In the genomic region with DNA sequence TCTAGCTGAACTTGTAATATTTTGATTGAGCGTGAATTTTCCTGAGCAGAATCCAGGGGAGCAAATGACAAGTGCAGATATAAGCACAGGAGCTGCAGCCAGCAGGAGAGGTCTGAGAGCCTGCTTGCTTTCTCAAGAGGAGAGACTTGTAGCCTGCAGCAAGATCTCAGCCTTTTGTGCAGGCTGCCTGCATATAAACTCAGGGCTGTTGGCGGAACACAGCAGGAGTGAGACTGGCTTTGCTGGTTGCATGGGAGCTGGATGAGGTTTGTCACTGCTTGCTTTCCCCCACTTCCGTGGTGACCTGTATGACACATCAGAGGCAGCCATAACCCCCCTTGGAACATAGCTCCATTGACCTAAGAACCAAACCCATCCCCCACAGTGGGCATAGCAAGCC, we compare ENCODE assay signal across 26 cellular contexts.
A peak's percentile ranks its signal among the peaks of the same experiment; 100 is the strongest.
DNase-seq lines count a peak whose midpoint lies in the region; FAIRE-seq and TF ChIP-seq lines count a peak whose summit lies in the region.
"Had no signal": no experiment of that assay in that cellular context is flagged by ENCODE, and none has a peak within 500 bp of the region (broad histone marks: within the 10 kb centered on the region; RNA-seq: fewer than 3 reads in every experiment).

No MANE protein-coding gene starts in this region.

- no peaks in the 10 kb centered on the region for H3K4me1 Mint-ChIP-seq in endodermal cell

- 37% methylated on average over 3 of the region's 3 CpGs for WGBS in HUES64
- WGBS in endodermal cell (ENCODE audit: insufficient coverage in 1 of 2, insufficient read length in 1 of 2), 2 experiments: 0 to 43% methylated on average over 1 to 3 of the region's 3 CpGs

- H3K4me3 Mint-ChIP-seq in endodermal cell: no peak overlapping the region
- H3K4me3 Mint-ChIP-seq: CD4-positive, alpha-beta T cell had no signal

- H3K27ac ChIP-seq in HUES64 (ENCODE audit: low read depth, low read length): peak overlapping the region; percentile 36; the same call in 1 of the 2 replicates
- no peak overlapping the region for H3K27ac ChIP-seq in endodermal cell (ENCODE audit: low read depth, low read length)
- no peak overlapping the region for H3K27ac ChIP-seq in kidney (ENCODE audit: low read depth in 2 of 2, low read length in 2 of 2)
- no peak overlapping the region for H3K27ac ChIP-seq in substantia nigra (ENCODE audit: low read depth, low read length, poor library complexity, severe bottlenecking)
- H3K27ac ChIP-seq: A549; BLaER1 treated with 17β-estradiol and CSF1 and Interleukin-3, amounts not matched to agents 10 nM and 100 nM; GM23248; HL-60; RWPE1 had no signal

- H3K9ac ChIP-seq in HUES64 (ENCODE audit: low read depth, low read length) (no peak overlapping the region), endodermal cell (ENCODE audit: extremely low read depth, low read length, poor library complexity, severe bottlenecking) (no peak overlapping the region), kidney (ENCODE audit: low read length in 2 of 2) (no peak overlapping the region)
- H3K9ac ChIP-seq: BLaER1 treated with 17β-estradiol and CSF1 and Interleukin-3, amounts not matched to agents 10 nM and 100 nM; GM23248 had no signal

- H3K36me3 Mint-ChIP-seq in endodermal cell (ENCODE audit: low read depth): peaks cover 3% of the 10 kb centered on the region

- H3K4me3 ChIP-seq in HUES64 (ENCODE audit: low read length) (no peak overlapping the region), endodermal cell (ENCODE audit: low read length) (no peak overlapping the region), kidney (ENCODE audit: low read length in 2 of 2) (no peak overlapping the region)
- H3K4me3 ChIP-seq: A549; BLaER1 treated with 17β-estradiol and CSF1 and Interleukin-3, amounts not matched to agents 10 nM and 100 nM; GM23248; HAP-1 had no signal

- peaks cover 32% of the 10 kb centered on the region for H3K9me3 Mint-ChIP-seq in endodermal cell

- H3K27me3 ChIP-seq in HUES64 (ENCODE audit: insufficient read depth, low read length) (no peaks in the 10 kb centered on the region), endodermal cell (ENCODE audit: control insufficient read depth, insufficient read depth, low read length, poor library complexity, severe bottlenecking) (no peaks in the 10 kb centered on the region)
- H3K27me3 ChIP-seq: BLaER1 treated with 17β-estradiol and CSF1 and Interleukin-3, amounts not matched to agents 10 nM and 100 nM had no signal

- DNase-seq in endodermal cell (peak; percentile 58), kidney (peak; percentile 13), NCI-H128 (lab: John Stamatoyannopoulos, UW; ENCODE audit: unreplicated experiment) (no peak), NCI-H2227 treated with DMSO at 0.1 percent for 48 hours (lab: John Stamatoyannopoulos, UW) (no peak), substantia nigra (lab: John Stamatoyannopoulos, UW) (no peak), GM20000 (ENCODE audit: low spot score) (no peak)
- DNase-seq: AML-193; CD4-positive, alpha-beta T cell; GM23248; KBM-7; MV-4-11; NCI-H1105; NCI-H146; NCI-H1930; NCI-H2107; NCI-H446 treated with DMSO at 0.1 percent for 48 hours; NCI-H526; SHP77 had no signal

- no peaks in the 10 kb centered on the region for H3K27me3 Mint-ChIP-seq in endodermal cell (ENCODE audit: insufficient read depth)
- H3K27me3 Mint-ChIP-seq: CD4-positive, alpha-beta T cell had no signal

- intact Hi-C loops in kidney (cut with DNase I): no loop called here

- H3K4me1 ChIP-seq in HUES64 (ENCODE audit: insufficient read depth, low read length) (no peaks in the 10 kb centered on the region), endodermal cell (ENCODE audit: control insufficient read depth, insufficient read depth, low read length) (peaks cover 4% of the 10 kb centered on the region), kidney (ENCODE audit: control insufficient read depth in 1 of 2, insufficient read depth in 1 of 2, low read depth in 1 of 2, low read length in 2 of 2) (no peaks in the 10 kb centered on the region)
- H3K4me1 ChIP-seq: A549; BLaER1 treated with 17β-estradiol and CSF1 and Interleukin-3, amounts not matched to agents 10 nM and 100 nM; HAP-1 had no signal

- no peak overlapping the region for H3K27ac Mint-ChIP-seq in endodermal cell
- H3K27ac Mint-ChIP-seq: CD4-positive, alpha-beta T cell had no signal

- H3K9me3 ChIP-seq in HUES64 (ENCODE audit: insufficient read depth, low read depth, low read length) (no peaks in the 10 kb centered on the region), endodermal cell (ENCODE audit: control insufficient read depth, low read length) (peaks cover 8% of the 10 kb centered on the region), kidney (ENCODE audit: control insufficient read depth in 1 of 2, low read length in 2 of 2) (peaks cover 0 to 4% of the 10 kb centered on the region in 2 donors)
- H3K9me3 ChIP-seq: A549, HAP-1 had no signal

- H3K36me3 ChIP-seq in HUES64 (ENCODE audit: insufficient read depth, low read length) (no peaks in the 10 kb centered on the region), endodermal cell (ENCODE audit: control insufficient read depth, insufficient read depth, low read length) (no peaks in the 10 kb centered on the region), kidney (ENCODE audit: control insufficient read depth in 1 of 2, insufficient read depth in 2 of 2, low read length in 2 of 2) (no peaks in the 10 kb centered on the region)
- H3K36me3 ChIP-seq: BLaER1 treated with 17β-estradiol and CSF1 and Interleukin-3, amounts not matched to agents 10 nM and 100 nM; HAP-1 had no signal

- no peak for FAIRE-seq in kidney (lab: Jason Lieb, UNC)
- FAIRE-seq: A549, D721Med, G401.6 had no signal

- no peak for TF ChIP-seq CTCF in endodermal cell (conservative IDR thresholded peaks at IDR 0.05)
- no peak for TF ChIP-seq CTCF in kidney (IDR thresholded peaks at IDR 0.05; ENCODE audit: borderline replicate concordance, extremely low read depth, insufficient read depth)
- no peak for TF ChIP-seq CTCF in GM20000 (IDR thresholded peaks at IDR 0.05; ENCODE audit: extremely low read depth, missing control alignments)

Comparison
In these comparisons a context has a peak if more than half of its experiments do, and no peak if none do; other contexts are left out.
1. DNase-seq: peak in endodermal cell (single experiment) and kidney (single experiment); none in NCI-H128 (single experiment), NCI-H2227 treated with DMSO at 0.1 percent for 48 hours (single experiment), substantia nigra (0 of 49) and GM20000 (single experiment).